15 cellular contexts compared by ENCODE assay signal in the genomic region with DNA sequence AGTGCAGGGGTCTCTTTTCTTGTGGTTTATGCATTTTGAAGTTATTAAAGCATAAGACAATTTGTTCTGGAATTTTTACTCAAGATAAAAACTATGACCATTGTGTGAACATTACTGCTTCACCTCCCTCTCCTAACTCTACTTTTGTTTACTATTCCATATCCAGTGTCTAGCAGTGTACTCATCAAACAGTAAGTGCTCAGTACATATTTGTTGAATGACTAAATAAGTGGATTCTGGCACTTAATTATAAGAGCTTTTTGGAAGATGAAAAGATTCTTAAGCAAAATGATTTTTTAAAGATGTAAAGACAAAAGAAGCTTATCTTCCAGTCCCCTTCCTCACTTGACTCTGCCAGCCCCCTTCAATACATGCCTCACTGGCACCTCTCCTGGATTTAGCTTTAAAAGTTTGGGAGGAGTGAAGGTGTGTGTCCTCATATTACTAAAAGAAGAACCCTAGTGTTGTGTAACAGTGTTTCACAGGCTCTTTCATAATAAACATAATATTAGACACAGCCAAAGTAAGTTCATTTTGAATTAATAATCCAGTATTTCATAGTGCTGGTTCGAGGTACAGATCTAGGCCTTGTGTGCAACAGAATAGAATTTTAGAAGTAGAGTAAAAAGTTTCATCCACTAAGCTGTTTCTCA. TPM values are rescaled to one million over a fixed set of nuclear protein-coding genes. Genes with fewer than 3 reads are reported as not detected.
DNase-seq lines count a peak whose midpoint lies in the region; TF ChIP-seq lines count a peak whose summit lies in the region.
"Had no signal": no experiment of that assay in that cellular context is flagged by ENCODE, and none has a peak within 500 bp of the region (broad histone marks: within the 10 kb centered on the region; RNA-seq: fewer than 3 reads in every experiment).

No MANE protein-coding gene starts in this region.

- H4K20me1 ChIP-seq in OCI-LY7 (ENCODE audit: insufficient read depth, low read length) = no peaks in the 10 kb centered on the region

- no TSS peak for BruUV-seq in OCI-LY7 (replicated peaks; lab: Mats Ljungman, UMichigan)

- peak overlapping the region; percentile 82 for H3K4me2 ChIP-seq in OCI-LY7 (ENCODE audit: low read length)

- CTCF ChIA-PET in OCI-LY7 (lab: Charles Lee; ENCODE audit: unreplicated experiment) = interaction anchor here (0.6 to 2.4 kb wide), 4 partner anchors 13 to 161 kb away, joined by 3 to 14 read pairs (median 4); no protein-coding TSS in a partner anchor

- H3K4me1 ChIP-seq in OCI-LY7 (ENCODE audit: insufficient read depth, low read length, poor library complexity, severe bottlenecking) (peaks cover 80% of the 10 kb centered on the region), colonic mucosa (peaks cover 6% of the 10 kb centered on the region)

- no peaks in the 10 kb centered on the region for H3K27me3 ChIP-seq in colonic mucosa
- H3K27me3 ChIP-seq: body of pancreas, esophagus squamous epithelium had no signal

- H3K9me3 ChIP-seq in OCI-LY7 (ENCODE audit: low read length) (no peaks in the 10 kb centered on the region), colonic mucosa (no peaks in the 10 kb centered on the region)
- H3K9me3 ChIP-seq: body of pancreas, esophagus squamous epithelium, thoracic aorta had no signal

- no peaks in the 10 kb centered on the region for H3K9me2 ChIP-seq in OCI-LY7 (ENCODE audit: insufficient read depth, low read length)

- H3K4me3 ChIP-seq in AG10803 (ENCODE audit: low read length) (no peak overlapping the region), OCI-LY7 (ENCODE audit: low read depth, low read length, poor library complexity, severe bottlenecking) (peak overlapping the region; percentile 5), colonic mucosa (no peak overlapping the region)
- H3K4me3 ChIP-seq: body of pancreas, esophagus squamous epithelium, thoracic aorta had no signal

- H3K36me3 ChIP-seq in OCI-LY7 (ENCODE audit: insufficient read depth, low read length) (peaks cover 3% of the 10 kb centered on the region; the same call in 1 of the 2 replicates), colonic mucosa (no peaks in the 10 kb centered on the region)
- H3K36me3 ChIP-seq: esophagus squamous epithelium, thoracic aorta had no signal

- H3K27ac ChIP-seq in OCI-LY7 (ENCODE audit: low read depth, low read length, poor library complexity, severe bottlenecking) = peak overlapping the region; percentile 96
- no peak overlapping the region for H3K27ac ChIP-seq in colonic mucosa
- H3K27ac ChIP-seq: body of pancreas had no signal

- no peak overlapping the region; the same call in 1 of the 2 replicates for H2AFZ ChIP-seq in OCI-LY7 (ENCODE audit: low read length)

- no peak overlapping the region for H3K9ac ChIP-seq in colonic mucosa (ENCODE audit: low read depth in 2 of 2, low read length in 2 of 2)

- DNase-seq in AG10803 (ENCODE audit: low read depth) (peak; percentile 65), OCI-LY7 (ENCODE audit: low spot score) (no peak), fibroblast of peridontal ligament (ENCODE audit: extremely low read depth) (peak; percentile 29), non-pigmented ciliary epithelial cell (ENCODE audit: low read depth) (peak; percentile 36), anterior cingulate cortex (lab: John Stamatoyannopoulos, UW) (no peak), LoVo (ENCODE audit: low spot score) (no peak), DMS 273 treated with DMSO at 0.1 percent for 48 hours (lab: John Stamatoyannopoulos, UW) (no peak), colonic mucosa (no peak)
- DNase-seq: activated T-cell treated with anti-CD3 and anti-CD28 coated beads, Interleukin-2, amount 50 U/mL, for 1 hour; body of pancreas; C1 segment of cervical spinal cord; esophagus squamous epithelium; KG1; left colon had no signal

- POLR2A ChIA-PET in OCI-LY7 (lab: Charles Lee) = interaction anchor here (0.6 to 11.5 kb wide), 17 partner anchors 11 to 123 kb away, joined by 3 to 364 read pairs (median 6); a partner anchor contains a TSS

- intact Hi-C loops in OCI-LY7 (cut with micrococcal nuclease; ENCODE audit: unreplicated experiment) = loop anchor here (2.0 to 5.0 kb wide), 2 partner anchors 29 to 52 kb away; a partner anchor contains a TSS
- intact Hi-C loops in colonic mucosa (cut with DNase I) = no loop called here

- TF ChIP-seq CTCF in AG10803 (conservative IDR thresholded peaks at IDR 0.05; ENCODE audit: low read length) = no peak
- no peak for TF ChIP-seq CTCF in OCI-LY7 (conservative IDR thresholded peaks at IDR 0.05; ENCODE audit: low read length)
- TF ChIP-seq CTCF in colonic mucosa (IDR thresholded peaks at IDR 0.05) = no peak

- peaks cover 98% of the 10 kb centered on the region for H3K79me2 ChIP-seq in OCI-LY7 (ENCODE audit: insufficient read depth, low read depth, low read length)

RNA-seq across cellular contexts. Expression of a gene that starts 53.0 kb away (rescaled TPM):
- total RNA-seq in OCI-LY7 (2014; rRNA removed; shearing (Covaris generic)) = 42.6 and 43.5 TPM in 2 replicates
- total RNA-seq in OCI-LY7 (2022) (99.3 and 106 TPM in 2 replicates), colonic mucosa (10 to 100 TPM; 48.9 to 81.2 TPM)

Comparison
In these comparisons a context has a peak if more than half of its experiments do, and no peak if none do; other contexts are left out.
1. DNase-seq: peak in AG10803 (single experiment), fibroblast of peridontal ligament (single experiment) and non-pigmented ciliary epithelial cell (single experiment); none in OCI-LY7 (single experiment), anterior cingulate cortex (0 of 58), LoVo (single experiment), DMS 273 treated with DMSO at 0.1 percent for 48 hours (single experiment) and colonic mucosa (single experiment).